Comparison of ENCODE assay signal across 27 cellular contexts in the genomic region with DNA sequence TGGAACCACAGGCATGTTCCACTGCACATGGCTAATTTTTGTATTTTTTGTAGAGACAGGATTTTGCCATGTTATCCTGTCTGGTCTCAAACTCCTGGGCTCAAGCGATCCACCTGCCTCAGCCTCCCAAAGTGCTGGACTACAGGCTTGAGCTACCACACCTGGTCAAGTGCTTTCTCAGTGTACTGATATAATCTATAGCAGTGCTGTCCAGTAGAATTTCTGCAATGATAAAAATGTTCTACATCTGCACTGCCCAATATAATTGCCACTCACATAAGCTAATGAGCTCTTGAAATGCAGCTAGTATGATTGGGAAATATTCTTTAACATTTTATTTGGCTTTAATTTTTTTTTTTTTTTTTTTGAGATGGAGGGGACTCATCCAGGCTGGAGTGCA.
"Had no signal": no experiment of that assay in that cellular context is flagged by ENCODE, and none has a peak within 500 bp of the region (broad histone marks: within the 10 kb centered on the region; RNA-seq: fewer than 3 reads in every experiment).

No MANE protein-coding gene starts in this region.

- H3K4me3 ChIP-seq: neural progenitor cell, ovary, psoas muscle, right lobe of liver, sigmoid colon, stomach, thoracic aorta, thyroid gland, tibial nerve, upper lobe of left lung, uterus had no signal

- H3K9me3 Mint-ChIP-seq: natural killer cell; nephron; neural progenitor cell; stimulated activated effector memory CD8-positive, alpha-beta T cell treated with anti-CD3 and anti-CD28 coated beads, Interleukin-12 subunit alpha, Interleukin-12 subunit beta, amount 100 ng/mL, for 72 hours; stimulated activated naive B cell treated with anti-CD40 and anti-IgM and Interleukin-4, amounts not matched to agents 10 μg/mL and 1 μg/mL and 100 μg/mL, for 72 hours; stimulated activated naive CD8-positive, alpha-beta T cell treated with anti-CD3 and anti-CD28 coated beads, Interleukin-15, Interleukin-2, amounts not matched to agents 100 ng/mL and 50 ng/mL, for 24 hours had no signal

- H3K4me1 Mint-ChIP-seq: natural killer cell; stimulated activated effector memory CD8-positive, alpha-beta T cell treated with anti-CD3 and anti-CD28 coated beads, Interleukin-12 subunit alpha, Interleukin-12 subunit beta, amount 100 ng/mL, for 72 hours had no signal

- H3K27ac Mint-ChIP-seq: natural killer cell; nephron; neural progenitor cell; progenitor cell of endocrine pancreas; stimulated activated effector memory CD8-positive, alpha-beta T cell treated with anti-CD3 and anti-CD28 coated beads, Interleukin-12 subunit alpha, Interleukin-12 subunit beta, amount 100 ng/mL, for 72 hours; stimulated activated naive B cell treated with anti-CD40 and anti-IgM and Interleukin-4, amounts not matched to agents 10 μg/mL and 1 μg/mL and 100 μg/mL, for 72 hours; stimulated activated naive CD8-positive, alpha-beta T cell treated with anti-CD3 and anti-CD28 coated beads, Interleukin-15, Interleukin-2, amounts not matched to agents 100 ng/mL and 50 ng/mL, for 24 hours had no signal

- H3K4me1 ChIP-seq: parathyroid adenoma, psoas muscle, right lobe of liver, thyroid gland, tibial nerve, uterus had no signal

- H3K27ac ChIP-seq: neural progenitor cell, ovary, parathyroid adenoma, psoas muscle, right lobe of liver, sigmoid colon, stomach, thoracic aorta, thyroid gland, tibial nerve, upper lobe of left lung, uterus had no signal

- H3K36me3 ChIP-seq: ovary, sigmoid colon, thyroid gland, tibial nerve, upper lobe of left lung, uterus had no signal

- ATAC-seq: natural killer cell; psoas muscle; right cardiac atrium; right lobe of liver; stimulated activated effector memory CD8-positive, alpha-beta T cell treated with anti-CD3 and anti-CD28 coated beads, Interleukin-12 subunit alpha, Interleukin-12 subunit beta, amount 100 ng/mL, for 72 hours; stimulated activated naive B cell treated with anti-CD40 and anti-IgM and Interleukin-4, amounts not matched to agents 10 μg/mL and 1 μg/mL and 100 μg/mL, for 72 hours had no signal

- DNase-seq: natural killer cell; occipital lobe; ovary; posterior cingulate gyrus; psoas muscle; right cardiac atrium; right lobe of liver; sigmoid colon; small intestine; stimulated activated CD4-positive, alpha-beta T cell treated with anti-CD3 and anti-CD28 coated beads, Interleukin-15, amount 100 ng/mL, for 24 hours; stimulated activated CD4-positive, alpha-beta T cell treated with anti-CD3 and anti-CD28 coated beads, Interleukin-2, amount 100 ng/mL, for 24 hours; stimulated activated CD4-positive, alpha-beta T cell treated with anti-CD3 and anti-CD28 coated beads, Interleukin-2, amount 100 ng/mL, for 48 hours; stimulated activated CD4-positive, alpha-beta T cell treated with anti-CD3 and anti-CD28 coated beads, Interleukin-4, amount 100 ng/mL, for 24 hours; stimulated activated naive B cell treated with anti-CD40 and anti-IgM and Interleukin-4, amounts not matched to agents 10 μg/mL and 1 μg/mL and 100 μg/mL, for 72 hours; stimulated activated naive CD4-positive, alpha-beta T cell treated with Interleukin-2 at 50 U/mL for 16 hours; stomach; thyroid gland; upper lobe of left lung; uterus had no signal

- H3K36me3 Mint-ChIP-seq: natural killer cell; stimulated activated effector memory CD8-positive, alpha-beta T cell treated with anti-CD3 and anti-CD28 coated beads, Interleukin-12 subunit alpha, Interleukin-12 subunit beta, amount 100 ng/mL, for 72 hours had no signal

- H3K4me3 Mint-ChIP-seq: natural killer cell; nephron; neural progenitor cell; stimulated activated effector memory CD8-positive, alpha-beta T cell treated with anti-CD3 and anti-CD28 coated beads, Interleukin-12 subunit alpha, Interleukin-12 subunit beta, amount 100 ng/mL, for 72 hours; stimulated activated naive B cell treated with anti-CD40 and anti-IgM and Interleukin-4, amounts not matched to agents 10 μg/mL and 1 μg/mL and 100 μg/mL, for 72 hours; stimulated activated naive CD8-positive, alpha-beta T cell treated with anti-CD3 and anti-CD28 coated beads, Interleukin-15, Interleukin-2, amounts not matched to agents 100 ng/mL and 50 ng/mL, for 24 hours had no signal

- H3K27me3 Mint-ChIP-seq: stimulated activated naive B cell treated with anti-CD40 and anti-IgM and Interleukin-4, amounts not matched to agents 10 μg/mL and 1 μg/mL and 100 μg/mL, for 72 hours; stimulated activated naive CD8-positive, alpha-beta T cell treated with anti-CD3 and anti-CD28 coated beads, Interleukin-15, Interleukin-2, amounts not matched to agents 100 ng/mL and 50 ng/mL, for 24 hours had no signal

- H3K9me3 ChIP-seq: ovary, psoas muscle, right lobe of liver, sigmoid colon, stomach, thoracic aorta, thyroid gland, tibial nerve, upper lobe of left lung, uterus had no signal

- H3K27me3 ChIP-seq: neural progenitor cell, ovary, right lobe of liver, sigmoid colon, stomach, thyroid gland, tibial nerve, upper lobe of left lung, uterus had no signal
